Comparison of ENCODE assay signal across 22 cellular contexts in the genomic region with DNA sequence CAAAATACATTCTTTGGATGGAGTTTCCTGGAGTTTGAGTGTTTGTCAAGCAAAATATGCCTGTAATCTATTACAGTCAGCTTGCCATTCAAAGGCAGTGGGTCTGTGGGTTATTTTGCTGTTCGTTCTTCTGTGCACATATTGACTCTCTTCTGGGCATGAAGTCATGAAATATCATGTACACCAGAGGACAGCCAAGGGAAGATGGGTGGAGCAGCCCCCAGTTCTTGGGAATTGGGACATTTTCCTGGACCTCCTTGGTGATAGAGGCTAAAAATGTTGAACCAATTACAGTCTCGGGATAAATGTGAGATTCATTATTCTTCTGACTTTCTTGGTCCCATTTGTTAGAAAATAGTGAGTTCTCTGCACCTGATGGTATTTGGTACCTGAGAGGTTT.
"Had no signal": no experiment of that assay in that cellular context is flagged by ENCODE, and none has a peak within 500 bp of the region (broad histone marks: within the 10 kb centered on the region; RNA-seq: fewer than 3 reads in every experiment).

No MANE protein-coding gene starts in this region.

- H3K4me1 ChIP-seq: colonic mucosa, esophagus muscularis mucosa, foreskin keratinocyte, left lung, lower lobe of right lung had no signal

- H3K27ac ChIP-seq: colonic mucosa, esophagus muscularis mucosa, foreskin keratinocyte, heart right ventricle, left lung, lower lobe of right lung had no signal

- H3K27me3 Mint-ChIP-seq: dendritic cell treated with granulocyte-macrophage colony-stimulating factor and Interleukin-4, amounts not matched to agents 40 ng/mL and 50 ng/mL, for 4 days; naive B cell had no signal

- ATAC-seq: foreskin keratinocyte, heart right ventricle, left cardiac atrium, left lung, left ventricle myocardium superior, lower lobe of right lung, mucosa of descending colon had no signal

- FAIRE-seq: endothelial cell of umbilical vein, frontal cortex, islet of Langerhans, keratinocyte had no signal

- H3K36me3 ChIP-seq: colonic mucosa had no signal

- H3K4me3 ChIP-seq: colonic mucosa, esophagus muscularis mucosa, heart right ventricle, left lung, lower lobe of right lung, mucosa of descending colon had no signal

- H3K4me3 Mint-ChIP-seq: dendritic cell treated with granulocyte-macrophage colony-stimulating factor and Interleukin-4, amounts not matched to agents 40 ng/mL and 50 ng/mL, for 4 days; mesothelial cell of epicardium; naive B cell had no signal

- DNase-seq: colonic mucosa; cortex of kidney; effector CD8-positive, alpha-beta T cell; foreskin keratinocyte; glutamatergic neuron; head of caudate nucleus; heart right ventricle; hippocampal formation; left cardiac atrium; left ventricle myocardium superior; lower lobe of right lung; mesenchymal stem cell; mucosa of descending colon; naive B cell had no signal

- H3K4me1 Mint-ChIP-seq: mesothelial cell of epicardium, naive B cell had no signal

- H3K27me3 ChIP-seq: colonic mucosa, esophagus muscularis mucosa, foreskin keratinocyte, heart right ventricle, left lung had no signal

- H3K9me3 Mint-ChIP-seq: dendritic cell treated with granulocyte-macrophage colony-stimulating factor and Interleukin-4, amounts not matched to agents 40 ng/mL and 50 ng/mL, for 4 days; mesothelial cell of epicardium; naive B cell had no signal

- H3K27ac Mint-ChIP-seq: dendritic cell treated with granulocyte-macrophage colony-stimulating factor and Interleukin-4, amounts not matched to agents 40 ng/mL and 50 ng/mL, for 4 days; mesothelial cell of epicardium; naive B cell had no signal

- H3K9me3 ChIP-seq: colonic mucosa, esophagus muscularis mucosa, heart right ventricle, left lung, lower lobe of right lung, mucosa of descending colon had no signal
